Comparison of ENCODE assay signal across 8 cellular contexts in genomic region chr5:139273572-139274264, GRCh38. TPM values are rescaled to one million over a fixed set of nuclear protein-coding genes. Genes with fewer than 3 reads are reported as not detected.
DNase-seq lines count a peak whose midpoint lies in the region; ATAC-seq and FAIRE-seq lines count a peak whose summit lies in the region.

No MANE protein-coding gene starts in this region.

- POLR2A ChIA-PET in CD4-positive, alpha-beta memory T cell (lab: Charles Lee; ENCODE audit: partially characterized antibody), result interaction anchor here (0.6 to 6.9 kb wide), 11 partner anchors 19 to 936 kb away, joined by 3 to 90 read pairs (median 4); partner anchors contain the start of genes FAM53C, HSPA9, MATR3 and PAIP2

- H3K9me3 Mint-ChIP-seq in CD4-positive, alpha-beta memory T cell, result no peaks in the 10 kb centered on the region
- H3K9me3 Mint-ChIP-seq in effector memory CD8-positive, alpha-beta T cell, result no peaks in the 10 kb centered on the region

- peak overlapping the region; percentile 74 to 94 (median 90) for H3K27ac Mint-ChIP-seq in CD4-positive, alpha-beta memory T cell
- peak overlapping the region; percentile 69 to 88 for H3K27ac Mint-ChIP-seq in effector memory CD8-positive, alpha-beta T cell

- FAIRE-seq in GM19239 (lab: Jason Lieb, UNC), result peak; percentile 81

- H3K4me3 Mint-ChIP-seq in CD4-positive, alpha-beta memory T cell, result peak overlapping the region; percentile 85 to 91 (median 87)
- H3K4me3 Mint-ChIP-seq in effector memory CD8-positive, alpha-beta T cell, result peak overlapping the region; percentile 81 to 90

- peak; percentile 82 to 91 (median 86) for DNase-seq in CD4-positive, alpha-beta memory T cell
- peak; percentile 74 for DNase-seq in GM19239 (ENCODE audit: insufficient read length, low spot score)
- DNase-seq in NCI-H82 (lab: John Stamatoyannopoulos, UW), result peak; percentile 90
- peak; percentile 96 for DNase-seq in activated CD8-positive, alpha-beta memory T cell treated with anti-CD3 and anti-CD28 coated beads for 24 hours
- DNase-seq in effector memory CD8-positive, alpha-beta T cell, result peak; percentile 78 to 87 (median 87)
- peak; percentile 96 for DNase-seq in mesenteric fat pad (ENCODE audit: low spot score)
- DNase-seq in stimulated activated CD8-positive, alpha-beta memory T cell treated with anti-CD3 and anti-CD28 coated beads, Interleukin-15, amount 100 ng/mL, for 1 hour (ENCODE audit: low read depth), result peak; percentile 66

- peak overlapping the region; percentile 14 to 65 for H3K4me3 ChIP-seq in CD4-positive, alpha-beta memory T cell (ENCODE audit: low read length in 2 of 2)

- H3K27me3 Mint-ChIP-seq in CD4-positive, alpha-beta memory T cell, result no peaks in the 10 kb centered on the region
- peaks cover 0 to 8% of the 10 kb centered on the region in 2 donors for H3K27me3 Mint-ChIP-seq in effector memory CD8-positive, alpha-beta T cell

- no peaks in the 10 kb centered on the region for H3K9me3 ChIP-seq in CD4-positive, alpha-beta memory T cell (ENCODE audit: control insufficient read depth in 1 of 2, low read length in 2 of 2)

- H3K27me3 ChIP-seq in CD4-positive, alpha-beta memory T cell (ENCODE audit: insufficient read depth, low read length), result no peaks in the 10 kb centered on the region

- intact Hi-C loops in CD4-positive, alpha-beta memory T cell (cut with micrococcal nuclease), result loop anchor here (1.0 to 5.0 kb wide), 5 partner anchors 20 to 289 kb away; partner anchors contain the start of genes MATR3, SIL1 and UBE2D2

- peaks cover 0 to 4% of the 10 kb centered on the region in 2 donors for H3K36me3 Mint-ChIP-seq in CD4-positive, alpha-beta memory T cell
- peaks cover 17% of the 10 kb centered on the region for H3K36me3 Mint-ChIP-seq in effector memory CD8-positive, alpha-beta T cell (ENCODE audit: insufficient read depth)

- ATAC-seq in HG03439 (IDR thresholded peaks at IDR 0.05; ENCODE audit: unreplicated experiment), result peak; percentile 79
- ATAC-seq in effector memory CD8-positive, alpha-beta T cell (replicated peaks), result peak; percentile 91

- H3K4me1 ChIP-seq in CD4-positive, alpha-beta memory T cell (ENCODE audit: insufficient read depth, low read length), result peaks cover 55% of the 10 kb centered on the region

- CTCF ChIA-PET in CD4-positive, alpha-beta memory T cell (lab: Charles Lee; ENCODE audit: partially characterized antibody), result interaction anchor here (1.0 to 2.5 kb wide), 6 partner anchors 14 to 241 kb away, joined by 3 to 7 read pairs (median 4); partner anchors contain the start of genes PAIP2 and SIL1

- H3K27ac ChIP-seq in CD4-positive, alpha-beta memory T cell (ENCODE audit: low read depth, low read length), result peak overlapping the region; percentile 58

- H3K4me1 Mint-ChIP-seq in CD4-positive, alpha-beta memory T cell, result peaks cover 29 to 55% (median 38%) of the 10 kb centered on the region in 4 donors
- H3K4me1 Mint-ChIP-seq in effector memory CD8-positive, alpha-beta T cell (ENCODE audit: low read depth in 2 of 2), result peaks cover 35 to 39% of the 10 kb centered on the region in 2 donors

- no peaks in the 10 kb centered on the region for H3K36me3 ChIP-seq in CD4-positive, alpha-beta memory T cell (ENCODE audit: insufficient read depth, low read length)

RNA-seq across cellular contexts. Expression of gene MATR3, which starts 19.8 kb away (rescaled TPM):
- total RNA-seq in CD4-positive, alpha-beta memory T cell, result 100 to 1,000 TPM; 228 to 255 TPM
- 100 to 1,000 TPM; 377 to 419 TPM for polyA plus RNA-seq in CD4-positive, alpha-beta memory T cell
- total RNA-seq in mesenteric fat pad, result 115 TPM

Comparison
In these comparisons a context has a peak if more than half of its experiments do, and no peak if none do; other contexts are left out.
1. Peak in every context shown above with its lines: DNase-seq, ATAC-seq, H3K4me3 ChIP-seq and H3K27ac ChIP-seq.